Comparison of ENCODE assay signal across 10 cellular contexts in the genomic region with DNA sequence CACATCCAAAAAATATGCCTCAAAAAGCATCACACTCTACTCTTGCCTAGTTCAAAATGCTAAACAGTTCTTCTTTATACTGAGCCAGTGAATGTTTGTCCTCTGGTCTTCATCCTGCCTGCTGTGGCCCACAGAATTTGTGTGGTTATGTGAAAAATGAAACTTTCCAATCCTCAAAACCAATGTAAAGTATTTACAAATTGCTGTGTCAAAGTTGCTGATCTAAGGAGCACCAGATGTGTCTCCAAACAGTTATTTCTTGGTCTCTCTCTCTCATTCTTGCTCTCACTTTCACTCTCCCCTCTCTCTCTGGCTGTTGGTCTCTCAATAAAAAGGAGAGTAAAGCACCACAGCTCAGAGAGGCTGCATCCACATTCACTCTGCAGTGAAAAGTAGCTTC. TPM values are rescaled to one million over a fixed set of nuclear protein-coding genes. Genes with fewer than 3 reads are reported as not detected.
A peak's percentile ranks its signal among the peaks of the same experiment; 100 is the strongest.
DNase-seq lines count a peak whose midpoint lies in the region; ATAC-seq and TF ChIP-seq lines count a peak whose summit lies in the region.
"Had no signal": no experiment of that assay in that cellular context is flagged by ENCODE, and none has a peak within 500 bp of the region (broad histone marks: within the 10 kb centered on the region; RNA-seq: fewer than 3 reads in every experiment).

No MANE protein-coding gene starts in this region.

- CTCF ChIA-PET in AG04450 (lab: Charles Lee) = interaction anchor here (0.7 kb wide), 1 partner anchor 11 kb away, joined by 3 read pairs; no protein-coding TSS in a partner anchor

- H4K91ac ChIP-seq in trophoblast cell (ENCODE audit: low read depth, low read length) = no peak overlapping the region

- no peak overlapping the region for H4K12ac ChIP-seq in trophoblast cell (ENCODE audit: low read depth, low read length)

- no peaks in the 10 kb centered on the region for H4K20me1 ChIP-seq in Loucy (ENCODE audit: insufficient read depth, low read length, poor library complexity, severe bottlenecking)

- H3K36me3 ChIP-seq in Loucy (ENCODE audit: insufficient read depth, low read length) (no peaks in the 10 kb centered on the region), BE2C (no peaks in the 10 kb centered on the region), trophoblast cell (ENCODE audit: control insufficient read depth in 1 of 2, insufficient read depth in 2 of 2, low read length in 2 of 2) (no peaks in the 10 kb centered on the region)

- peak overlapping the region; percentile 48 for H3K9ac ChIP-seq in Loucy (ENCODE audit: low read depth, low read length, poor library complexity, severe bottlenecking)
- H3K9ac ChIP-seq in trophoblast cell (ENCODE audit: low read length) = no peak overlapping the region

- H3F3A ChIP-seq in Loucy (ENCODE audit: low read depth) = 0 out of 2 replicates have a peak, but pooled peaks cover 4% of the 10 kb centered on the region

- DNase-seq in AG04450 (ENCODE audit: low read depth, low spot score) (no peak), BE2C (no peak), trophoblast cell (no peak), NCI-H187 (lab: John Stamatoyannopoulos, UW) (no peak)
- DNase-seq: stimulated activated CD4-positive, alpha-beta T cell treated with anti-CD3 and anti-CD28 coated beads, Interleukin-12 subunit alpha, Interleukin-12 subunit beta, amount 100 ng/mL, for 4 hours; stimulated activated naive CD4-positive, alpha-beta T cell had no signal

- H3K4me1 ChIP-seq in Loucy (ENCODE audit: insufficient read depth, low read length, poor library complexity, severe bottlenecking) = peaks cover 22% of the 10 kb centered on the region
- H3K4me1 ChIP-seq in BE2C = no peaks in the 10 kb centered on the region
- peaks cover 0 to 2% of the 10 kb centered on the region in 2 experiments for H3K4me1 ChIP-seq in trophoblast cell (ENCODE audit: control insufficient read depth in 1 of 2, insufficient read depth in 2 of 2, low read length in 2 of 2)

- H2BK5ac ChIP-seq in trophoblast cell (ENCODE audit: low read depth, low read length, poor library complexity) = no peak overlapping the region

- no peak overlapping the region for H3K14ac ChIP-seq in trophoblast cell (ENCODE audit: low read length)

- peak; percentile 87 for ATAC-seq in GM19351 (IDR thresholded peaks at IDR 0.05; ENCODE audit: unreplicated experiment)
- ATAC-seq in HG02852 (IDR thresholded peaks at IDR 0.05; ENCODE audit: unreplicated experiment) = peak; percentile 89
- ATAC-seq in HG03469 (IDR thresholded peaks at IDR 0.05; ENCODE audit: unreplicated experiment) = no peak

- TF ChIP-seq CTCF in AG04450 (IDR thresholded peaks at IDR 0.05; ENCODE audit: low read depth, low read length) (no peak), Loucy (conservative IDR thresholded peaks at IDR 0.05; ENCODE audit: low read length) (no peak), BE2C (IDR thresholded peaks at IDR 0.05; ENCODE audit: low read depth, low read length) (no peak)

- no peak overlapping the region for H3K4me3 ChIP-seq in AG04450 (ENCODE audit: low read depth, low read length)
- H3K4me3 ChIP-seq in Loucy (ENCODE audit: low read length, poor library complexity, severe bottlenecking) = peak overlapping the region; percentile 26
- H3K4me3 ChIP-seq in BE2C (ENCODE audit: low read depth, low read length) = no peak overlapping the region
- H3K4me3 ChIP-seq in trophoblast cell (ENCODE audit: low read depth, low read length) = no peak overlapping the region

- no peak overlapping the region for H3K23ac ChIP-seq in trophoblast cell (ENCODE audit: low read length)

- peak overlapping the region; percentile 23 for H3K27ac ChIP-seq in AG04450 (ENCODE audit: low read depth, low read length)
- H3K27ac ChIP-seq in trophoblast cell (ENCODE audit: low read depth, low read length) = no peak overlapping the region

- no peaks in the 10 kb centered on the region for H3K9me2 ChIP-seq in Loucy (replicated peaks; ENCODE audit: low read depth, low read length)

- H4K8ac ChIP-seq in trophoblast cell (ENCODE audit: low read depth, low read length) = no peak overlapping the region

- H2AK5ac ChIP-seq in trophoblast cell (ENCODE audit: low read length) = no peak overlapping the region

- H3K27me3 ChIP-seq in AG04450 (ENCODE audit: control insufficient read depth, insufficient read depth, low read length) (no peaks in the 10 kb centered on the region), Loucy (ENCODE audit: insufficient read depth, low read length, poor library complexity, severe bottlenecking) (no peaks in the 10 kb centered on the region), BE2C (no peaks in the 10 kb centered on the region), trophoblast cell (ENCODE audit: insufficient read depth, low read length) (no peaks in the 10 kb centered on the region)

- H3K79me2 ChIP-seq in Loucy (ENCODE audit: insufficient read depth, low read length) (no peaks in the 10 kb centered on the region), trophoblast cell (ENCODE audit: control insufficient read depth, insufficient read depth, low read length, poor library complexity) (no peaks in the 10 kb centered on the region)

- no peak overlapping the region for H3K18ac ChIP-seq in trophoblast cell (ENCODE audit: low read length)

- H3K4me2 ChIP-seq in Loucy (ENCODE audit: low read depth, low read length, poor library complexity, severe bottlenecking) = peak overlapping the region; percentile 63
- H3K4me2 ChIP-seq in trophoblast cell (ENCODE audit: low read length) = no peak overlapping the region

- no peak overlapping the region for H2BK12ac ChIP-seq in trophoblast cell (ENCODE audit: low read length)

- H2BK120ac ChIP-seq in trophoblast cell (ENCODE audit: insufficient read depth, low read length, poor library complexity) = no peak overlapping the region

- H2AFZ ChIP-seq in Loucy (ENCODE audit: low read length) (peak overlapping the region; percentile 79), trophoblast cell (ENCODE audit: insufficient read depth, low read length, poor library complexity) (no peak overlapping the region)

- no peaks in the 10 kb centered on the region for H3K9me3 ChIP-seq in AG04450 (ENCODE audit: control insufficient read depth, insufficient read depth, low read length)
- no peaks in the 10 kb centered on the region for H3K9me3 ChIP-seq in Loucy (ENCODE audit: insufficient read depth, low read depth, low read length)
- no peaks in the 10 kb centered on the region for H3K9me3 ChIP-seq in BE2C
- no peaks in the 10 kb centered on the region for H3K9me3 ChIP-seq in trophoblast cell (ENCODE audit: insufficient read depth, low read depth, low read length)

- POLR2A ChIA-PET in AG04450 (lab: Yijun Ruan, JAX) = no interaction called here

- H3K79me1 ChIP-seq in trophoblast cell (ENCODE audit: low read length) = no peaks in the 10 kb centered on the region

- H3K4ac ChIP-seq in trophoblast cell (ENCODE audit: low read depth, low read length) = no peak overlapping the region

RNA-seq across cellular contexts. Expression of a gene that starts 23.0 kb away (rescaled TPM):
- 36.9 and 37.9 TPM in 2 replicates for polyA plus RNA-seq in AG04450 (2011; rRNA removed)
- 63.4 and 106 TPM in 2 replicates for polyA minus RNA-seq in AG04450 (2011; rRNA and poly(A)+ RNA removed)
- polyA plus RNA-seq in BE2C (2012; ENCODE audit: insufficient read depth, insufficient read length, low read depth) = 0.57 TPM
- polyA plus RNA-seq in trophoblast cell (2013) = 5.3 and 6.3 TPM in 2 replicates
